8 cellular contexts compared by ENCODE assay signal in genomic region chr2:241701405-241702154, GRCh38. TPM values are rescaled to one million over a fixed set of nuclear protein-coding genes. Genes with fewer than 3 reads are reported as not detected.
DNase-seq lines count a peak whose midpoint lies in the region; ATAC-seq and TF ChIP-seq lines count a peak whose summit lies in the region.

Gene ING5 (plus strand): TSS chr2:241702039. CDS start chr2:241702066, 27 bp downstream.

- peaks cover 12 to 17% of the 10 kb centered on the region in 2 donors for H3K36me3 Mint-ChIP-seq in activated naive CD4-positive, alpha-beta T cell treated with anti-CD3 and anti-CD28 coated beads, Interleukin-2, amount 50 U/mL, for 72 hours
- peaks cover 11% of the 10 kb centered on the region for H3K36me3 Mint-ChIP-seq in osteocyte (ENCODE audit: unreplicated experiment)

- H3K27ac Mint-ChIP-seq in activated naive CD4-positive, alpha-beta T cell treated with anti-CD3 and anti-CD28 coated beads, Interleukin-2, amount 50 U/mL, for 72 hours: peak within 1 kb of the TSS; percentile 92 to 94
- peak within 1 kb of the TSS; percentile 86 for H3K27ac Mint-ChIP-seq in osteocyte (ENCODE audit: unreplicated experiment)

- H3K27ac ChIP-seq in testis: peak within 1 kb of the TSS; percentile 63 to 89

- TF ChIP-seq CTCF in GM10266 (IDR thresholded peaks at IDR 0.05; ENCODE audit: control insufficient read depth, insufficient read depth, low read depth, missing control alignments) (no peak), osteocyte (IDR thresholded peaks at IDR 0.05) (no peak), testis (IDR thresholded peaks at IDR 0.05) (peak in 1 of 3 experiments; percentile 31)

- peaks cover 0 to 6% of the 10 kb centered on the region in 2 donors for H3K9me3 Mint-ChIP-seq in activated naive CD4-positive, alpha-beta T cell treated with anti-CD3 and anti-CD28 coated beads, Interleukin-2, amount 50 U/mL, for 72 hours
- peaks cover 5% of the 10 kb centered on the region for H3K9me3 Mint-ChIP-seq in osteocyte (ENCODE audit: unreplicated experiment)

- H3K27me3 ChIP-seq in testis: no peaks in the 10 kb centered on the region

- peak within 1 kb of the TSS; percentile 87 for H3K4me3 Mint-ChIP-seq in osteocyte (ENCODE audit: unreplicated experiment)

- no peak for TF ChIP-seq POLR2A in testis (IDR thresholded peaks at IDR 0.05)

- ATAC-seq in HG02610 (IDR thresholded peaks at IDR 0.05; ENCODE audit: unreplicated experiment): peak; percentile 58
- ATAC-seq in activated naive CD4-positive, alpha-beta T cell treated with anti-CD3 and anti-CD28 coated beads, Interleukin-2, amount 50 U/mL, for 72 hours: peak; percentile 74 to 77

- H3K4me1 ChIP-seq in testis: peaks cover 6% of the 10 kb centered on the region

- peaks cover 15% of the 10 kb centered on the region for H3K4me1 Mint-ChIP-seq in osteocyte (ENCODE audit: unreplicated experiment)

- intact Hi-C loops in testis (cut with DNase I; ENCODE audit: low total_unique reads): no loop called here

- no peaks in the 10 kb centered on the region for H3K27me3 Mint-ChIP-seq in osteocyte (ENCODE audit: unreplicated experiment)

- 1% methylated on average over 61 of the region's 96 CpGs; no CpG with 5 or more reads in 1 of the 2 donors for WGBS in testis, 2 donors

- H3K36me3 ChIP-seq in testis (ENCODE audit: low read depth, missing control alignments): no peaks in the 10 kb centered on the region

- no peaks in the 10 kb centered on the region for H3K9me3 ChIP-seq in testis

- DNase-seq in GM10266 (ENCODE audit: extremely low spot score) (peak; percentile 96), NCI-H1092 (lab: John Stamatoyannopoulos, UW) (peak; percentile 74), SKM-1 treated with dmso at 0.1 percent for 144 hours (lab: John Stamatoyannopoulos, UW; ENCODE audit: unreplicated experiment) (peak; percentile 84), glomerular visceral epithelial cell (ENCODE audit: extremely low spot score) (peak; percentile 97), osteocyte (ENCODE audit: extremely low spot score, unreplicated experiment) (peak; percentile 99), testis (peak; percentile 97)
- DNase-seq in activated naive CD4-positive, alpha-beta T cell treated with anti-CD3 and anti-CD28 coated beads, Interleukin-2, amount 50 U/mL, for 72 hours (ENCODE audit: low spot score in 2 of 2): peak; percentile 97 to 99

- peak within 1 kb of the TSS; percentile 84 for H3K4me3 ChIP-seq in testis

RNA-seq across cellular contexts. Expression of gene ING5, which starts in this region (rescaled TPM):
- total RNA-seq in activated naive CD4-positive, alpha-beta T cell treated with anti-CD3 and anti-CD28 coated beads, Interleukin-2, amount 50 U/mL, for 72 hours: 10 to 100 TPM; 36.9 to 41.6 TPM
- total RNA-seq in osteocyte (29.4 and 32.0 TPM in 2 replicates), testis (10 to 100 TPM; 44.5 to 56.9 TPM)
- polyA plus RNA-seq in testis (ENCODE audit: insufficient read depth, low read depth, low replicate concordance): 21.5 TPM

Comparison
In these comparisons a context has a peak if more than half of its experiments do, and no peak if none do; other contexts are left out.
1. Peak in every context shown above with its lines: DNase-seq, ATAC-seq, H3K4me3 ChIP-seq and H3K27ac ChIP-seq.